In the genomic region with DNA sequence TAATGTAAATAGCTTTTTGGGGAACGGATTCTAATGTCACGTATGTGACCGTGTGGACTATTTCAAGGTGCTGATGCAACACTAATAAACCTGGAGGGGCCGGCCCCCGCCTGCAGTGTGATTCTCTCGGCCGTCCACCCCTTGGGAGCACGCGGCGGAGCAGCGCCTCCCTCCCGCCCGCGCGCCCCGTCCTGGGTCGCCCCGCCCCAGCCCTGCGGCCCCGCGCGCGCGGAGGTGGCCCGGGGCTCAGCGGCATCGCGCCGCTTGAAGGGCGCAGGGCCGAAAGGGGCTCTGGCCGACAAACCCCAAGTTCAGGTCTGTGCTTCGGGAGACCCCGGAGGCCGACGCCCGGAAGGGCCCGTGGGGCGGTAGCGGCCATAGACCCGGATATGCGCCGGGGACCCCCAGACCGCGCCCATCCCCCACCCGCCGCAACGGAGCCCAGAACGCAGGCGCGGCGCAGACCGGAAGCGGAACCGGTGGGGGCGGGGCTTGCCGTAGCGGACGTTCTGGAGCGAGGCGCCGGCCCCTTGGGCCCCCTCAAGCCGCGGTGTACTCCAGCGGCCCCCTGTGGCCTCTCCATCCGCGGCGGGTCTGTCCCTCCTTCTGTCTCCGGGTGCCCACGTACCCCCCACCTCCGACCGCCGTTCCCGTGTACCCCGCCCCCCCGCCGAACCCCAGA, we compare ENCODE assay signal across 8 cellular contexts. TPM values are rescaled to one million over a fixed set of nuclear protein-coding genes. Genes with fewer than 3 reads are reported as not detected.
DNase-seq lines count a peak whose midpoint lies in the region; ATAC-seq lines count a peak whose summit lies in the region.

A gene with protein sequence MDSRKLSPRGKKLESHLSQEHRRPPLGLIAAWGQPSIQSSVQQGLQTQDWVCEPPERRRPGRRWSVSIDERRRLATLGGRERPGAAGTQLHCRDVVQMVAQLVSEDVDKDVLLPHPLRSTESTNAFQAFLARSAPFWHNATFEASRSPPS (plus strand): TSS at position 495 of the 682 bp plus-strand sequence. CDS start 803 bp downstream, outside the sequence.

- ATAC-seq in HG03460 (IDR thresholded peaks at IDR 0.05; ENCODE audit: unreplicated experiment), result peak; percentile 73

- H3K27me3 ChIP-seq in duodenal mucosa (ENCODE audit: control insufficient read depth in 1 of 2, insufficient read depth in 2 of 2, low read length in 2 of 2), result no peaks in the 10 kb centered on the region

- peak; percentile 58 to 65 for DNase-seq in AML-193 (lab: John Stamatoyannopoulos, UW)
- DNase-seq in GM19238 (ENCODE audit: insufficient read length, low spot score), result peak; percentile 95
- DNase-seq in NCI-H748 (lab: John Stamatoyannopoulos, UW; ENCODE audit: unreplicated experiment), result peak; percentile 91
- peak; percentile 93 to 94 for DNase-seq in activated CD4-positive, alpha-beta T cell treated with anti-CD3 and anti-CD28 coated beads, Interleukin-2, amount 50 U/mL, for 48 hours
- DNase-seq in lung microvascular endothelial cell (ENCODE audit: low read depth in 2 of 2), result peak; percentile 84 to 90
- peak; percentile 81 to 92 (median 91) for DNase-seq in stimulated activated CD4-positive, alpha-beta T cell treated with anti-CD3 and anti-CD28 coated beads, TNF-alpha, amount 100 ng/mL, for 24 hours (ENCODE audit: low read depth in 3 of 3)

- peak within 1 kb of the TSS; percentile 67 to 80 for H3K9ac ChIP-seq in duodenal mucosa (ENCODE audit: low read depth in 1 of 2, low read length in 2 of 2)

- H3K27ac ChIP-seq in duodenal mucosa (ENCODE audit: low read depth, low read length), result peak within 1 kb of the TSS; percentile 66

- H3K9me3 ChIP-seq in duodenal mucosa (ENCODE audit: control insufficient read depth in 1 of 2, low read length in 2 of 2), result no peaks in the 10 kb centered on the region

- peak within 1 kb of the TSS; percentile 63 to 76 for H3K4me3 ChIP-seq in duodenal mucosa (ENCODE audit: low read depth in 1 of 2, low read length in 2 of 2)

- H3K36me3 ChIP-seq in duodenal mucosa (ENCODE audit: control insufficient read depth in 1 of 2, insufficient read depth in 2 of 2, low read length in 2 of 2), result peaks cover 4 to 11% of the 10 kb centered on the region in 2 donors

- H3K4me1 ChIP-seq in duodenal mucosa (ENCODE audit: control insufficient read depth in 1 of 2, insufficient read depth in 2 of 2, low read length in 2 of 2), result peaks cover 17 to 18% of the 10 kb centered on the region in 2 donors

RNA-seq across cellular contexts. Expression of the gene that starts here (rescaled TPM):
- under 0.01 TPM in 2 replicates for total RNA-seq in lung microvascular endothelial cell

Comparison
In these comparisons a context has a peak if more than half of its experiments do, and no peak if none do; other contexts are left out.
1. Peak in every context shown above with its lines: DNase-seq, ATAC-seq, H3K4me3 ChIP-seq and H3K27ac ChIP-seq.
2. Peak in DNase-seq in lung microvascular endothelial cell; RNA of the gene not detected or under 1 TPM.